In the genomic region with DNA sequence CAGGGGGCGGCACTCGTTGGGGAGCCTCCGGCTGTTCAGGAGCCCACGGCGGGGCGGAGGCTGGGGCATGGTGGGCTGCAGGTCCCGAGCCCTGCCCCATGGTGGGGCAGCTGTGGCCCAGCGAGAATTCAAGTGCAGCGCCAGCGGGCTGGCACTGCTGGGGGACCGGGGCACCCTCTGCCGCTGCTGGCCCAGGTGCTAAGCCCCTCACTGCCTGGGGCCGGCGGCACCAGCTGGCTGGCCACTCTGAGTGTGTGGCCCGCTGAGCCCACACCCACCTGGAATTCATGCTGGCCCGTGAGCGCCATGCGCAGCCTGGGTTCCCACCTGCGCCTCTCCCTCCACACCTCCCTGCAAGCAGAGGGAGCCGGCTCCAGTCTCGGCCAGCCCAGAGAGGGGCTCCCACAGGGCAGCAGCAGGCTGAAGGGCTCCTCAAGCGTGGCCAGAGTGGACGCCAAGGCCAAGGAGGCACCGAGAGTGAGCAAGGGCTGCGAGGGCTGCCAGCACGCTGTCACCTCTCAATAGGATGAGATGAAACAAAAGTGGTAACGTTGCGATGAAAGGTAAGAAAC, we compare ENCODE assay signal across 27 cellular contexts.
"Had no signal": no experiment of that assay in that cellular context is flagged by ENCODE, and none has a peak within 500 bp of the region (broad histone marks: within the 10 kb centered on the region; RNA-seq: fewer than 3 reads in every experiment).

No MANE protein-coding gene starts in this region.

- H3K36me3 Mint-ChIP-seq: stimulated activated naive B cell treated with anti-CD40 and anti-IgM and Interleukin-4, amounts not matched to agents 10 μg/mL and 1 μg/mL and 100 μg/mL, for 72 hours; type B pancreatic cell had no signal

- ATAC-seq: naive thymus-derived CD4-positive, alpha-beta T cell; natural killer cell; psoas muscle; right cardiac atrium; stimulated activated effector memory CD8-positive, alpha-beta T cell treated with anti-CD3 and anti-CD28 coated beads, Interleukin-12 subunit alpha, Interleukin-12 subunit beta, amount 100 ng/mL, for 72 hours; stimulated activated naive B cell treated with anti-CD40 and anti-IgM and Interleukin-4, amounts not matched to agents 10 μg/mL and 1 μg/mL and 100 μg/mL, for 72 hours had no signal

- H3K4me1 Mint-ChIP-seq: naive thymus-derived CD4-positive, alpha-beta T cell; natural killer cell; nephron; stimulated activated effector memory CD8-positive, alpha-beta T cell treated with anti-CD3 and anti-CD28 coated beads, Interleukin-12 subunit alpha, Interleukin-12 subunit beta, amount 100 ng/mL, for 72 hours; stimulated activated naive B cell treated with anti-CD40 and anti-IgM and Interleukin-4, amounts not matched to agents 10 μg/mL and 1 μg/mL and 100 μg/mL, for 72 hours had no signal

- H3K4me3 Mint-ChIP-seq: naive thymus-derived CD4-positive, alpha-beta T cell; natural killer cell; nephron; neural crest cell; stimulated activated effector memory CD8-positive, alpha-beta T cell treated with anti-CD3 and anti-CD28 coated beads, Interleukin-12 subunit alpha, Interleukin-12 subunit beta, amount 100 ng/mL, for 72 hours; stimulated activated naive B cell treated with anti-CD40 and anti-IgM and Interleukin-4, amounts not matched to agents 10 μg/mL and 1 μg/mL and 100 μg/mL, for 72 hours; stimulated activated naive CD8-positive, alpha-beta T cell treated with anti-CD3 and anti-CD28 coated beads, Interleukin-15, Interleukin-2, amounts not matched to agents 100 ng/mL and 50 ng/mL, for 24 hours; type B pancreatic cell had no signal

- H3K27me3 ChIP-seq: ovary, right lobe of liver, sigmoid colon, stomach, tibial artery, transverse colon, vagina had no signal

- H3K36me3 ChIP-seq: ovary, right lobe of liver, sigmoid colon, stomach, tibial artery, transverse colon, vagina had no signal

- H3K9me3 ChIP-seq: ovary, psoas muscle, right lobe of liver, sigmoid colon, transverse colon, vagina had no signal

- H3K27ac Mint-ChIP-seq: naive thymus-derived CD4-positive, alpha-beta T cell; natural killer cell; nephron; progenitor cell of endocrine pancreas; stimulated activated effector memory CD8-positive, alpha-beta T cell treated with anti-CD3 and anti-CD28 coated beads, Interleukin-12 subunit alpha, Interleukin-12 subunit beta, amount 100 ng/mL, for 72 hours; stimulated activated naive B cell treated with anti-CD40 and anti-IgM and Interleukin-4, amounts not matched to agents 10 μg/mL and 1 μg/mL and 100 μg/mL, for 72 hours; stimulated activated naive CD8-positive, alpha-beta T cell treated with anti-CD3 and anti-CD28 coated beads, Interleukin-15, Interleukin-2, amounts not matched to agents 100 ng/mL and 50 ng/mL, for 24 hours; type B pancreatic cell had no signal

- H3K4me3 ChIP-seq: ovary, psoas muscle, right lobe of liver, sigmoid colon, stomach, tibial artery, transverse colon, vagina had no signal

- H3K27ac ChIP-seq: ovary, parathyroid adenoma, psoas muscle, right lobe of liver, sigmoid colon, stomach, tibial artery, transverse colon, vagina had no signal

- H3K27me3 Mint-ChIP-seq: naive thymus-derived CD4-positive, alpha-beta T cell; progenitor cell of endocrine pancreas; stimulated activated naive B cell treated with anti-CD40 and anti-IgM and Interleukin-4, amounts not matched to agents 10 μg/mL and 1 μg/mL and 100 μg/mL, for 72 hours; stimulated activated naive CD8-positive, alpha-beta T cell treated with anti-CD3 and anti-CD28 coated beads, Interleukin-15, Interleukin-2, amounts not matched to agents 100 ng/mL and 50 ng/mL, for 24 hours; type B pancreatic cell had no signal

- DNase-seq: naive thymus-derived CD4-positive, alpha-beta T cell; natural killer cell; occipital lobe; ovary; posterior cingulate gyrus; psoas muscle; right lobe of liver; sigmoid colon; small intestine; stimulated activated CD4-positive, alpha-beta T cell treated with anti-CD3 and anti-CD28 coated beads, Interleukin-15, amount 100 ng/mL, for 24 hours; stimulated activated CD4-positive, alpha-beta T cell treated with anti-CD3 and anti-CD28 coated beads, Interleukin-2, amount 100 ng/mL, for 24 hours; stimulated activated CD4-positive, alpha-beta T cell treated with anti-CD3 and anti-CD28 coated beads, Interleukin-2, amount 100 ng/mL, for 48 hours; stimulated activated CD4-positive, alpha-beta T cell treated with anti-CD3 and anti-CD28 coated beads, Interleukin-4, amount 100 ng/mL, for 24 hours; stimulated activated naive B cell treated with anti-CD40 and anti-IgM and Interleukin-4, amounts not matched to agents 10 μg/mL and 1 μg/mL and 100 μg/mL, for 72 hours; stimulated activated naive CD4-positive, alpha-beta T cell treated with Interleukin-2 at 50 U/mL for 16 hours; stomach; tibial artery; transverse colon had no signal

- H3K4me1 ChIP-seq: parathyroid adenoma, psoas muscle, right lobe of liver, sigmoid colon, stomach, tibial artery, transverse colon, vagina had no signal
